In the genomic region with DNA sequence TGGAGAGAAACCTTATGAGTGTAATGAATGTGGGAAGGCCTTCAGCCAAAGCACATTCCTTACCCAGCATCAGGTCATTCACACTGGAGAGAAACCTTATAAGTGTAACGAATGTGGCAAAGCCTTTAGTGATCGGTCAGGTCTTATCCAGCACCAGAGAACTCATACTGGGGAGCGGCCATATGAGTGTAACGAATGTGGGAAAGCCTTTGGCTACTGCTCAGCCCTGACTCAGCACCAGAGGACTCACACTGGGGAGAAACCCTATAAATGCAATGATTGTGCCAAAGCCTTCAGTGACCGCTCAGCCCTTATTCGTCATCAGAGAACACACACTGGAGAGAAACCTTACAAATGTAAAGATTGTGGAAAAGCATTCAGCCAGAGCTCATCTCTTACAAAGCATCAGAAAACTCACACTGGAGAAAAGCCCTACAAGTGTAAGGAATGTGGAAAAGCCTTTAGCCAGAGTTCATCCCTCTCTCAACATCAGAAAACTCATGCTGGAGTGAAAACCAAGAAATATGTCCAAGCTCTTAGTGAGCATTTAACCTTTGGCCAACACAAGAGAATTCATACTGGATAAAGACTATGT, we compare ENCODE assay signal across 17 cellular contexts.
"Had no signal": no experiment of that assay in that cellular context is flagged by ENCODE, and none has a peak within 500 bp of the region (broad histone marks: within the 10 kb centered on the region; RNA-seq: fewer than 3 reads in every experiment).

No MANE protein-coding gene starts in this region.

- H3K27me3 ChIP-seq: breast epithelium, esophagus muscularis mucosa, hepatocyte, tibial nerve, vagina had no signal

- H2AFZ ChIP-seq: hepatocyte had no signal

- H3K27ac Mint-ChIP-seq: activated CD4-positive, alpha-beta T cell treated with anti-CD3 and anti-CD28 coated beads, Interleukin-2, amount 10 ng/mL, durations not matched to agents 7 days and 5 days; activated naive CD8-positive, alpha-beta T cell; natural killer cell treated with Interleukin-12 subunit alpha and Interleukin-12 subunit beta and Interleukin-15 and Interleukin-18, amount 100 ng/mL, for 72 hours; stimulated activated naive B cell treated with anti-CD40 and anti-IgM and Interleukin-4, amounts not matched to agents 10 μg/mL and 1 μg/mL and 100 μg/mL, for 72 hours had no signal

- H3K79me2 ChIP-seq: hepatocyte had no signal

- H3K4me1 ChIP-seq: breast epithelium, esophagus muscularis mucosa, tibial nerve, vagina had no signal

- H3K27me3 Mint-ChIP-seq: activated CD4-positive, alpha-beta T cell treated with anti-CD3 and anti-CD28 coated beads, Interleukin-2, amount 10 ng/mL, durations not matched to agents 7 days and 5 days; activated naive CD8-positive, alpha-beta T cell; natural killer cell treated with Interleukin-12 subunit alpha and Interleukin-12 subunit beta and Interleukin-15 and Interleukin-18, amount 100 ng/mL, for 72 hours; stimulated activated naive B cell treated with anti-CD40 and anti-IgM and Interleukin-4, amounts not matched to agents 10 μg/mL and 1 μg/mL and 100 μg/mL, for 72 hours had no signal

- H3K4me3 ChIP-seq: esophagus muscularis mucosa, hepatocyte, tibial nerve, vagina had no signal

- H3K27ac ChIP-seq: breast epithelium, esophagus muscularis mucosa, hepatocyte, tibial nerve, vagina had no signal

- H3K4me2 ChIP-seq: hepatocyte had no signal

- FAIRE-seq: keratinocyte had no signal

- DNase-seq: activated CD4-positive, alpha-beta T cell treated with anti-CD3 and anti-CD28 coated beads, Interleukin-2, amount 10 ng/mL, durations not matched to agents 7 days and 5 days; activated gamma-delta T cell treated with Interleukin-2 at 50 U/mL for 16 hours; anterior cingulate cortex; posterior cingulate gyrus; retina; stimulated activated CD4-positive, alpha-beta T cell treated with anti-CD3 and anti-CD28 coated beads, Interleukin-2, amount 100 ng/mL, for 48 hours; stimulated activated naive B cell treated with anti-CD40 and anti-IgM and Interleukin-4, amounts not matched to agents 10 μg/mL and 1 μg/mL and 100 μg/mL, for 72 hours; T-helper 9 cell had no signal

- H3K4me1 Mint-ChIP-seq: activated CD4-positive, alpha-beta T cell treated with anti-CD3 and anti-CD28 coated beads, Interleukin-2, amount 10 ng/mL, durations not matched to agents 7 days and 5 days; stimulated activated naive B cell treated with anti-CD40 and anti-IgM and Interleukin-4, amounts not matched to agents 10 μg/mL and 1 μg/mL and 100 μg/mL, for 72 hours had no signal

- ATAC-seq: left lobe of liver; natural killer cell treated with Interleukin-12 subunit alpha and Interleukin-12 subunit beta and Interleukin-15 and Interleukin-18, amount 100 ng/mL, for 72 hours; stimulated activated naive B cell treated with anti-CD40 and anti-IgM and Interleukin-4, amounts not matched to agents 10 μg/mL and 1 μg/mL and 100 μg/mL, for 72 hours had no signal

- H3K4me3 Mint-ChIP-seq: activated CD4-positive, alpha-beta T cell treated with anti-CD3 and anti-CD28 coated beads, Interleukin-2, amount 10 ng/mL, durations not matched to agents 7 days and 5 days; activated naive CD8-positive, alpha-beta T cell; natural killer cell treated with Interleukin-12 subunit alpha and Interleukin-12 subunit beta and Interleukin-15 and Interleukin-18, amount 100 ng/mL, for 72 hours; stimulated activated naive B cell treated with anti-CD40 and anti-IgM and Interleukin-4, amounts not matched to agents 10 μg/mL and 1 μg/mL and 100 μg/mL, for 72 hours had no signal
